In the genomic region with DNA sequence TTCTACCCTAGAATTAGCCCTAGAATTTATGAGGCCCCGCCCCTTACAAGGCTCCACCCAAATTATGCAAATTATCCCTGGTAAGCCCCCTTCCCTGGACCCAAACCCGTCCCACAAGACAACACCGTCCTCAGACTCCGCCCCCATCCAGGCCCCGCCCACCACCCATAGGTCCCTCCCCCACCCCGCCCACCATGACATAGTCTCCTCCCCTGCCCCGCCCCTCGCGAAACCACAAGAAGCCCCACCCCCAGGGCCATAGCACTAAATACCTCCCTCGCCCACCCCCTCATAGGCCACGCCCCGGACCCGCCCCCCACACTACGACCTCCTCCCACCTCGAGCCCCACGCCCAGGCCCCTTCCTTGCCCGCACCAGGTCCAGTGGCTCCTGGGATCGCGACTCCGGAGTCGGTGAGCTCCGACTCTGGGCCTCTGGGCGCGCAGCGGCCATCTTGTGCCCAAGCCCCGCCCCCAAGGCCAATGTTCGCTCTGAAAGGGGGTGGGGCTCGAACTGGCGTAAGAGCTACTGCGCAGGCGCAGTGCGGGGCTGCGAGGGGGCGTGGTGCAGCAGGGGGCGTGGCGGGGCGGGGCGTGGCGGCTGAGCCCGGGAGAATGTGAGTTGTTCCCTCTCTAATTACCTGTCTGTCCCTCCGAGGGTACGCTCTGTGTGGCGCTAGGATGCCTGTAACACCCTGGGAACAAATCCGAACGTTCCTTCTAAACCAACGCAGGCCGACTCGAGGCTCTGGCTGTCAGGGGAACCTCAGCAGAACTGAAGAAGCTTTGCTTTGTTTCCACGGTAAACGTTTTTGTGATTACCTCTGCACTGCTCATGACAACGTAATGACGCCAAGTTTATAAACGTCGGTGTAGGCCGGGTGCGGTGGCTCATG, we compare ENCODE assay signal across 8 cellular contexts. TPM values are rescaled to one million over a fixed set of nuclear protein-coding genes. Genes with fewer than 3 reads are reported as not detected.
A peak's percentile ranks its signal among the peaks of the same experiment; 100 is the strongest.
DNase-seq lines count a peak whose midpoint lies in the region; ATAC-seq and TF ChIP-seq lines count a peak whose summit lies in the region.

A gene with protein sequence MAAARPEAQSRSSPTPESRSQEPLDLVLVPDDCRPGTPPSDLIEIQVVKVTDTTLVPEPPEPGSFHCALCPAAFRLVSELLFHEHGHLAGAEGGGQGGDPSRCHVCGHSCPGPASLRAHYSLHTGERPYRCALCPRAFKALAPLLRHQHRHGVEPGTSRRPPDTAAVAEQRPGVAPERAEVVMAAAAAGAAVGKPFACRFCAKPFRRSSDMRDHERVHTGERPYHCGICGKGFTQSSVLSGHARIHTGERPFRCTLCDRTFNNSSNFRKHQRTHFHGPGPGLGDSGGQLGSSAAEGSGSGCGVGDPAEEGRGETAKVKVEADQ (minus strand): TSS at position 458 of the 895 bp plus-strand sequence. CDS start 5 bp downstream, at position 453.

- H3K27ac Mint-ChIP-seq in CD14-positive monocyte: peak within 1 kb of the TSS; percentile 91 to 99 (median 98)

- 0 to 1% (median 1%) methylated on average over 33 to 56 of the region's 56 CpGs for WGBS in stomach, 5 donors

- peak; percentile 52 for ATAC-seq in GM21529 (IDR thresholded peaks at IDR 0.05; ENCODE audit: unreplicated experiment)

- peaks cover 40% of the 10 kb centered on the region for H3K4me1 Mint-ChIP-seq in CD14-positive monocyte

- TF ChIP-seq EP300 in stomach (IDR thresholded peaks at IDR 0.05): no peak

- DNase-seq in CD14-positive monocyte (ENCODE audit: low spot score) (peak; percentile 93), MV-4-11 (lab: John Stamatoyannopoulos, UW) (peak; percentile 89), SJCRH30 (peak; percentile 93 to 96), foreskin melanocyte (peak; percentile 76), stomach (peak; percentile 95)
- peak; percentile 91 for DNase-seq in activated naive CD4-positive, alpha-beta T cell treated with Interleukin-2 at 50 U/mL for 16 hours

- H3K27me3 ChIP-seq in SJCRH30: no peaks in the 10 kb centered on the region
- H3K27me3 ChIP-seq in neuron (ENCODE audit: insufficient read depth, low read length): no peaks in the 10 kb centered on the region
- no peaks in the 10 kb centered on the region for H3K27me3 ChIP-seq in stomach

- intact Hi-C loops in CD14-positive monocyte (cut with micrococcal nuclease): loop anchor here (2.0 to 5.0 kb wide), 2 partner anchors 26 to 37 kb away; a partner anchor contains a TSS
- intact Hi-C loops in stomach (cut with DNase I; ENCODE audit: low total_unique reads): no loop called here

- H3K9me3 Mint-ChIP-seq in CD14-positive monocyte: peaks cover 0 to 4% (median 0%) of the 10 kb centered on the region in 7 donors

- peaks cover 0 to 8% (median 1%) of the 10 kb centered on the region in 3 donors for H3K27me3 Mint-ChIP-seq in CD14-positive monocyte (ENCODE audit: low read depth in 3 of 3)

- H3K4me1 ChIP-seq in SJCRH30 (no peaks in the 10 kb centered on the region), neuron (ENCODE audit: insufficient read depth, low read length) (peaks cover 3% of the 10 kb centered on the region), stomach (peaks cover 6 to 40% (median 18%) of the 10 kb centered on the region in 4 donors)

- peak within 1 kb of the TSS; percentile 78 for H3K27ac ChIP-seq in SJCRH30
- peak within 1 kb of the TSS; percentile 94 to 100 (median 97) for H3K27ac ChIP-seq in stomach

- peak within 1 kb of the TSS; percentile 63 for H3K4me3 ChIP-seq in SJCRH30
- peak within 1 kb of the TSS; percentile 67 for H3K4me3 ChIP-seq in neuron (ENCODE audit: low read length)
- H3K4me3 ChIP-seq in stomach: peak within 1 kb of the TSS; percentile 46 to 65 (median 49)

- TF ChIP-seq POLR2A in stomach (IDR thresholded peaks at IDR 0.05): no peak

- TF ChIP-seq CTCF in CD14-positive monocyte (IDR thresholded peaks at IDR 0.05) (no peak), stomach (IDR thresholded peaks at IDR 0.05) (peak in 1 of 7 experiments; percentile 15)

- H3K36me3 ChIP-seq in SJCRH30 (0 out of 2 replicates have a peak, but pooled peaks cover 2% of the 10 kb centered on the region), neuron (ENCODE audit: insufficient read depth, low read length) (peaks cover 21% of the 10 kb centered on the region), stomach (peaks cover 6 to 26% (median 21%) of the 10 kb centered on the region in 4 donors)

- peaks cover 5 to 14% of the 10 kb centered on the region in 2 donors for H3K36me3 Mint-ChIP-seq in CD14-positive monocyte

- H2AFZ ChIP-seq in neuron (ENCODE audit: low read depth, low read length): peak within 1 kb of the TSS; percentile 44

- H3K9me3 ChIP-seq in SJCRH30 (replicated peaks): no peaks in the 10 kb centered on the region
- H3K9me3 ChIP-seq in neuron (ENCODE audit: low read length): no peaks in the 10 kb centered on the region
- H3K9me3 ChIP-seq in stomach: no peaks in the 10 kb centered on the region

- peak within 1 kb of the TSS; percentile 85 to 94 for H3K4me3 Mint-ChIP-seq in CD14-positive monocyte

RNA-seq across cellular contexts. Expression of the gene that starts here (rescaled TPM):
- polyA plus RNA-seq in CD14-positive monocyte (1 to 10 TPM; 1.5 to 2.4 TPM), stomach (1 to 10 TPM; 4.2 to 6.0 (median 5.9) TPM)
- total RNA-seq in SJCRH30 (2014; rRNA removed; shearing (Covaris generic)): 2.7 and 3.1 TPM in 2 replicates
- total RNA-seq in stomach: 10 to 100 TPM in 1 of 5 donors, 1 to 10 TPM in 3, not detected in 1; 1.8 to 15.1 (median 4.6) TPM

Comparison
In these comparisons a context has a peak if more than half of its experiments do, and no peak if none do; other contexts are left out.
1. Peak in every context shown above with its lines: DNase-seq, ATAC-seq, H3K4me3 ChIP-seq and H3K27ac ChIP-seq.